ENCODE assay signal across 8 cellular contexts in the genomic region with DNA sequence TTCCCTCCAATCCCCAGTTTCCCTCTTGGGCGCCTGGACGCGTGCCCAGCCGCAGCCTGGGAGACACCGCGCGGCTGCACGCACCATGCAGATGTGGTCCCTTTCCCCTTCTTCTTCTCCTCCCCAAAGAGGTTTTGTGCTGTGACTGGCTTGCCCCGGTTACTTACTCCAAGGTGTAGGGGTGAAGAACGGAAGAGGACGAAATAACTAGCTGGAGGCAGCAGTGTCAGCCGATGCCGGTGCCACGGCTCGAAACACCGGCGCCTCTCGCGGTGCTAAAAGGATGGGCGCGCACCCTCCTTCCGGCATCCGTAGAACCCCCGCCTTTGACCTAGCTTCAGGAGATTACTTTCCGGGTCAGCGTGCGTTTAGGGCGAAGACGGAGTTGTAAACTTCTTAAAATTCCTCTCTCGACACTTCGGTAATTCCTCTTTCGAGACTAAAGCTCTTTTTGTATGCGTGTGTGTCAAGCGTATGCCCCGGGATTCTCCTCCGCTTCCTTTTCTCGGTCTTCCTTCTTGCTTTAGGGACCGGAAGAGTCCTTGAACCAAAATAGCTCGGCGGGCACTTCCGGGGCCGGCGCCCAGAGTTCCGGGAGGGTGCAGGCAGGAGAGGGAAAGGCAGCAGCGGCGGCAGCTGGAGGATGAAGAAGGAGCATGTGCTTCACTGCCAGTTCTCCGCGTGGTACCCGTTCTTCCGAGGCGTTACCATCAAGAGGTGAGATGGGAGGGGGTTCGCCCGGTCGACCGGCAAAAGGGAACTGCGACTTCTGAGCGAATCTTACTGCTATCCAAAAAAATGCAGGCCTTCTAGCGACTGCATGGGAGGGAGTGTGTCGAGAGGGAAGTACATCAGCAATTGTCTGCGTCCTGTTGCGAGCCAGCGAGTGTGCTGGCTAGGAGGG. TPM values are rescaled to one million over a fixed set of nuclear protein-coding genes. Genes with fewer than 3 reads are reported as not detected.
DNase-seq lines count a peak whose midpoint lies in the region; ATAC-seq and TF ChIP-seq lines count a peak whose summit lies in the region.

A gene with protein sequence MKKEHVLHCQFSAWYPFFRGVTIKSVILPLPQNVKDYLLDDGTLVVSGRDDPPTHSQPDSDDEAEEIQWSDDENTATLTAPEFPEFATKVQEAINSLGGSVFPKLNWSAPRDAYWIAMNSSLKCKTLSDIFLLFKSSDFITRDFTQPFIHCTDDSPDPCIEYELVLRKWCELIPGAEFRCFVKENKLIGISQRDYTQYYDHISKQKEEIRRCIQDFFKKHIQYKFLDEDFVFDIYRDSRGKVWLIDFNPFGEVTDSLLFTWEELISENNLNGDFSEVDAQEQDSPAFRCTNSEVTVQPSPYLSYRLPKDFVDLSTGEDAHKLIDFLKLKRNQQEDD (plus strand): TSS at position 586 of the 904 bp plus-strand sequence. CDS start 58 bp downstream, at position 644.
Gene NUDT5 (minus strand): TSS at position 289 of the 904 bp plus-strand sequence. CDS start 9,600 bp downstream, outside the sequence.

- peak within 1 kb of the TSS; percentile 85 for H3K27ac ChIP-seq in C4-2B

- ATAC-seq in GM19351 (IDR thresholded peaks at IDR 0.05; ENCODE audit: unreplicated experiment) (peak; percentile 85), HG03520 (IDR thresholded peaks at IDR 0.05; ENCODE audit: unreplicated experiment) (peak; percentile 83), left lobe of liver (peak; percentile 82)

- peak; percentile 88 for DNase-seq in NCI-H526 treated with DMSO at 0.1 percent for 48 hours (lab: John Stamatoyannopoulos, UW)
- peak; percentile 76 for DNase-seq in activated CD4-positive, alpha-beta T cell treated with anti-CD3 and anti-CD28 coated beads, Interleukin-2, amount 50 U/mL, for 1 hour
- peak; percentile 85 for DNase-seq in dedifferentiated amniotic fluid mesenchymal stem cell (ENCODE audit: extremely low spot score)
- DNase-seq in left lobe of liver (ENCODE audit: low spot score) = peak; percentile 88
- DNase-seq in stimulated activated CD4-positive, alpha-beta T cell treated with anti-CD3 and anti-CD28 coated beads, Interleukin-2, amount 100 ng/mL, for 24 hours = peak; percentile 86 to 88

- no peak for TF ChIP-seq CTCF in C4-2B (conservative IDR thresholded peaks at IDR 0.05)

RNA-seq across cellular contexts. Expression of the first gene that starts in this region (rescaled TPM):
- total RNA-seq in left lobe of liver = 23.9 TPM

RNA-seq across cellular contexts. Expression of gene NUDT5, which starts in this region (rescaled TPM):
- total RNA-seq in left lobe of liver = 57.9 TPM

Comparison
In these comparisons a context has a peak if more than half of its experiments do, and no peak if none do; other contexts are left out.
1. Peak in every context shown above with its lines: DNase-seq, ATAC-seq and H3K27ac ChIP-seq.